In the genomic region with DNA sequence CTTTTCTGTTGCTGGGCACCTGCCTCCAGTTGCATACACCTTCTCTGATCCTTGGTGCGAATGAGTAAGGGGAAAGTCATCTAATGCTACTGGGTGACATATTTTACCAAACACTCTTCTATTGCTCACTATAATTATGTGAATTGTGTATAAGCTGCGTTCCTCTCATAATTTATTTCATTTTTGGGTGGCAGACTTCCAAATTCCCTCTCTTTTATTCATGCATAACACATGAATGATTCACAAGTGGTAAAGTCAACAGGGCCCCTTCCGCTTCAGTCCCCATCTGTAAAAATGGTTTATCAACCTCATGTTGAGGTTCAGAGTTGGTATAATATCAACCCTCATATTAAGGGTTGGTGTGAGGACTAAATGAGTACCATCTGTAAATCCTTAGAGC, we compare ENCODE assay signal across 12 cellular contexts. TPM values are rescaled to one million over a fixed set of nuclear protein-coding genes. Genes with fewer than 3 reads are reported as not detected.
DNase-seq lines count a peak whose midpoint lies in the region; ATAC-seq, FAIRE-seq and TF ChIP-seq lines count a peak whose summit lies in the region.
"Had no signal": no experiment of that assay in that cellular context is flagged by ENCODE, and none has a peak within 500 bp of the region (broad histone marks: within the 10 kb centered on the region; RNA-seq: fewer than 3 reads in every experiment).

No MANE protein-coding gene starts in this region.

- H3K4me3 Mint-ChIP-seq in stimulated activated effector memory CD8-positive, alpha-beta T cell treated with anti-CD3 and anti-CD28 coated beads, Interleukin-12 subunit alpha, Interleukin-12 subunit beta, amount 100 ng/mL, for 72 hours = no peak overlapping the region
- H3K4me3 Mint-ChIP-seq: activated CD4-positive, alpha-beta T cell treated with anti-CD3 and anti-CD28 coated beads, Interleukin-2, amount 10 ng/mL, durations not matched to agents 7 days and 5 days; activated naive CD8-positive, alpha-beta T cell treated with anti-CD3 and anti-CD28 coated beads for 36 hours had no signal

- no peaks in the 10 kb centered on the region for H3K36me3 ChIP-seq in tibial artery
- H3K36me3 ChIP-seq: esophagus muscularis mucosa had no signal

- no peak for FAIRE-seq in D721Med (lab: Jason Lieb, UNC)

- H3K4me3 ChIP-seq in tibial artery = no peak overlapping the region
- H3K4me3 ChIP-seq: esophagus muscularis mucosa had no signal

- no peak overlapping the region for H3K27ac ChIP-seq in tibial artery
- H3K27ac ChIP-seq: esophagus muscularis mucosa had no signal

- H3K4me1 Mint-ChIP-seq in stimulated activated effector memory CD8-positive, alpha-beta T cell treated with anti-CD3 and anti-CD28 coated beads, Interleukin-12 subunit alpha, Interleukin-12 subunit beta, amount 100 ng/mL, for 72 hours = peaks cover 29% of the 10 kb centered on the region

- peaks cover 0 to 4% of the 10 kb centered on the region in 2 donors for H3K27me3 ChIP-seq in tibial artery

- DNase-seq in GM04503 (ENCODE audit: low read depth) = peak; percentile 73
- peak; percentile 39 to 72 for DNase-seq in NCI-H446 (lab: John Stamatoyannopoulos, UW)
- peak; percentile 87 for DNase-seq in dermis blood vessel endothelial cell
- DNase-seq in stimulated activated effector memory CD8-positive, alpha-beta T cell treated with anti-CD3 and anti-CD28 coated beads, Interleukin-12 subunit alpha, Interleukin-12 subunit beta, amount 100 ng/mL, for 72 hours (ENCODE audit: low spot score in 2 of 2) = no peak
- no peak for DNase-seq in tibial artery
- DNase-seq in D721Med (ENCODE audit: insufficient read length, low spot score) = no peak
- no peak for DNase-seq in COLO668 (lab: John Stamatoyannopoulos, UW; ENCODE audit: unreplicated experiment)
- DNase-seq: activated CD4-positive, alpha-beta T cell treated with anti-CD3 and anti-CD28 coated beads, Interleukin-2, amount 10 ng/mL, durations not matched to agents 7 days and 5 days; activated naive CD8-positive, alpha-beta T cell treated with anti-CD3 and anti-CD28 coated beads for 36 hours; midbrain; substantia nigra had no signal

- peaks cover 0 to 19% (median 15%) of the 10 kb centered on the region in 4 donors for H3K4me1 ChIP-seq in tibial artery

- no peak for ATAC-seq in stimulated activated effector memory CD8-positive, alpha-beta T cell treated with anti-CD3 and anti-CD28 coated beads, Interleukin-12 subunit alpha, Interleukin-12 subunit beta, amount 100 ng/mL, for 72 hours

- intact Hi-C loops in tibial artery (cut with DNase I; ENCODE audit: low total_unique reads) = loop anchor here (10.0 kb wide), 1 partner anchor 267 kb away; the partner anchor contains the start of gene TOR1AIP1

- no peaks in the 10 kb centered on the region for H3K9me3 ChIP-seq in tibial artery
- H3K9me3 ChIP-seq: esophagus muscularis mucosa had no signal

- TF ChIP-seq CTCF in tibial artery (IDR thresholded peaks at IDR 0.05) (no peak), D721Med (IDR thresholded peaks at IDR 0.05; ENCODE audit: insufficient read depth, missing control alignments) (no peak)

- peaks cover 15% of the 10 kb centered on the region for H3K36me3 Mint-ChIP-seq in stimulated activated effector memory CD8-positive, alpha-beta T cell treated with anti-CD3 and anti-CD28 coated beads, Interleukin-12 subunit alpha, Interleukin-12 subunit beta, amount 100 ng/mL, for 72 hours
- H3K36me3 Mint-ChIP-seq: activated naive CD8-positive, alpha-beta T cell treated with anti-CD3 and anti-CD28 coated beads for 36 hours had no signal

- H3K27ac Mint-ChIP-seq in stimulated activated effector memory CD8-positive, alpha-beta T cell treated with anti-CD3 and anti-CD28 coated beads, Interleukin-12 subunit alpha, Interleukin-12 subunit beta, amount 100 ng/mL, for 72 hours = peak overlapping the region; percentile 5
- H3K27ac Mint-ChIP-seq: activated CD4-positive, alpha-beta T cell treated with anti-CD3 and anti-CD28 coated beads, Interleukin-2, amount 10 ng/mL, durations not matched to agents 7 days and 5 days; activated naive CD8-positive, alpha-beta T cell treated with anti-CD3 and anti-CD28 coated beads for 36 hours had no signal

- no peaks in the 10 kb centered on the region for H3K9me3 Mint-ChIP-seq in stimulated activated effector memory CD8-positive, alpha-beta T cell treated with anti-CD3 and anti-CD28 coated beads, Interleukin-12 subunit alpha, Interleukin-12 subunit beta, amount 100 ng/mL, for 72 hours
- H3K9me3 Mint-ChIP-seq: activated CD4-positive, alpha-beta T cell treated with anti-CD3 and anti-CD28 coated beads, Interleukin-2, amount 10 ng/mL, durations not matched to agents 7 days and 5 days; activated naive CD8-positive, alpha-beta T cell treated with anti-CD3 and anti-CD28 coated beads for 36 hours had no signal

RNA-seq across cellular contexts. Expression of gene QSOX1, which starts 3.2 kb away (rescaled TPM):
- total RNA-seq in dermis blood vessel endothelial cell = 100 and 121 TPM in 2 replicates

Comparison
In these comparisons a context has a peak if more than half of its experiments do, and no peak if none do; other contexts are left out.
1. DNase-seq: peak in GM04503 (single experiment), NCI-H446 (2 of 2) and dermis blood vessel endothelial cell (single experiment); none in stimulated activated effector memory CD8-positive, alpha-beta T cell treated with anti-CD3 and anti-CD28 coated beads, Interleukin-12 subunit alpha, Interleukin-12 subunit beta, amount 100 ng/mL, for 72 hours (0 of 2), tibial artery (0 of 2), D721Med (single experiment) and COLO668 (single experiment).